In the genomic region with DNA sequence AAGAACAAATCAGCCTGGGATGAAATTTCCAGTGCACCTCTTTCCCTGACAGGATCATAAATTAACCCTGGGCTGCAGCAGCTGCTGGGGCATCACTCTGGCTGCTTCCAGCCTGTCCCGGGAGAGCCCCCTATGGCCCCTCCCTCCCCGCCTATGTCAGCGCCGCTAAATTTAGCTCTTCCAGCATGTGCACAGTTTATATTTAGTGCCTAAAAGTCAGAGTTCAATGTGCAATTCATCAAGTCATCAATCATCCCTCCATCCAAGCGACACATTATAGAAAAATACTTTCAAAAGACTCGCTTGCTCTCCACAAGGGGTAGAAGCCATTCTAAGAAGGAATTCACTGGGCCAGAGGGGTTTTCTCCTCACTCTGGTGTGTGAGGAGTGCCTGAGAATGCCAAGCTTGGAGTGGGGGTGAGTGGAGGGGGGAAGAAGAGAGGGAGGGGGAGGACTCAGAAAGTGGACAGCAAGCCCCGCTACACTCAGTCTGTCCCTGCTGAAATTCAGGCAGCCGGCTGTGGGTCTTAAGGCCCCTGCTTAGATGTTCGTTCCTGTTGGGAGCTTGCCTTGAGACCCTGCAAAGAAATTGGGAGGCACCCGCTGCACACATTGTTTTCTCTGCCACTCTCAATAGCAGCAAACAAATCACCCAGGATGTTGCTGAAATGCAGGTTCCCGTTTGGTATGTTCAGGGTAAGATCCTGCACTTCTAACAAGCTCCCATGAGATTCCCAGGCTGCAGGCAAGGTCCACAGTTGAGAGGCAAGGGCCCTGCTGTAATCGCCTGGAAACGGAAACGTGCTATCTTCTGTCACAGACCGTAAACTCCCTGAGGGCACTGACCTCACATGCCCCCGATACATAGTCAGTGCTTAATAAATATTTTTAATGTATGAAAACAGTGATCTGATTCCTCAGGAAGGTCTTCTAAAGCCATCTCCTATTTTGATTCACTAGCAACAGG, we compare ENCODE assay signal across 11 cellular contexts. TPM values are rescaled to one million over a fixed set of nuclear protein-coding genes. Genes with fewer than 3 reads are reported as not detected.
A peak's percentile ranks its signal among the peaks of the same experiment; 100 is the strongest.
DNase-seq lines count a peak whose midpoint lies in the region; ATAC-seq and TF ChIP-seq lines count a peak whose summit lies in the region.
"Had no signal": no experiment of that assay in that cellular context is flagged by ENCODE, and none has a peak within 500 bp of the region (broad histone marks: within the 10 kb centered on the region; RNA-seq: fewer than 3 reads in every experiment).

No MANE protein-coding gene starts in this region.

- no peak for TF ChIP-seq POLR2A in body of pancreas (IDR thresholded peaks at IDR 0.05)

- 54 to 62% methylated on average over 16 of the region's 16 CpGs for WGBS in body of pancreas, 2 donors

- H3K4me3 ChIP-seq in SJCRH30 (peak overlapping the region; percentile 44), cardiac muscle cell (no peak overlapping the region), body of pancreas (no peak overlapping the region)

- H3K27ac ChIP-seq in SJCRH30: peak overlapping the region; percentile 11; the same call in 1 of the 2 replicates
- peak overlapping the region; percentile 93 for H3K27ac ChIP-seq in cardiac muscle cell
- no peak overlapping the region for H3K27ac ChIP-seq in body of pancreas

- no peaks in the 10 kb centered on the region for H3K36me3 ChIP-seq in SJCRH30
- H3K36me3 ChIP-seq in cardiac muscle cell: no peaks in the 10 kb centered on the region
- H3K36me3 ChIP-seq in body of pancreas (replicated peaks in 1 of 2; ENCODE audit: insufficient read depth in 1 of 2, low read depth in 2 of 2): no peaks in the 10 kb centered on the region

- H3K27me3 Mint-ChIP-seq in progenitor cell of endocrine pancreas: peaks cover 4% of the 10 kb centered on the region

- H3K9me3 Mint-ChIP-seq in progenitor cell of endocrine pancreas (ENCODE audit: low read depth): no peaks in the 10 kb centered on the region

- DNase-seq in GM03348 (ENCODE audit: low spot score): peak; percentile 46
- peak; percentile 62 to 72 for DNase-seq in SJCRH30
- DNase-seq in cardiac muscle cell (ENCODE audit: low read depth in 1 of 2, low spot score in 1 of 2): peak in 1 of 2 donors; percentile 92
- no peak for DNase-seq in progenitor cell of endocrine pancreas (ENCODE audit: low spot score, unreplicated experiment)
- no peak for DNase-seq in NCI-H1048 (lab: John Stamatoyannopoulos, UW)
- DNase-seq in NCI-H226: no peak
- no peak for DNase-seq in body of pancreas
- DNase-seq: activated CD8-positive, alpha-beta memory T cell treated with anti-CD3 and anti-CD28 coated beads for 24 hours; islet precursor cell; NCI-H2081 treated with DMSO at 0.1 percent for 48 hours had no signal

- H3K4me3 Mint-ChIP-seq in progenitor cell of endocrine pancreas (ENCODE audit: low read depth): no peak overlapping the region

- ATAC-seq in GM21367 (IDR thresholded peaks at IDR 0.05; ENCODE audit: unreplicated experiment) (no peak), body of pancreas (no peak)

- H3K9me3 ChIP-seq in SJCRH30 (replicated peaks): no peaks in the 10 kb centered on the region
- no peaks in the 10 kb centered on the region for H3K9me3 ChIP-seq in cardiac muscle cell (ENCODE audit: low read depth)
- no peaks in the 10 kb centered on the region for H3K9me3 ChIP-seq in body of pancreas

- H3K36me3 Mint-ChIP-seq in progenitor cell of endocrine pancreas (ENCODE audit: insufficient read depth): no peaks in the 10 kb centered on the region

- H3K27me3 ChIP-seq in SJCRH30 (no peaks in the 10 kb centered on the region), cardiac muscle cell (no peaks in the 10 kb centered on the region), body of pancreas (no peaks in the 10 kb centered on the region)

- intact Hi-C loops in body of pancreas (cut with DNase I): no loop called here

- peaks cover 2% of the 10 kb centered on the region for H3K4me1 Mint-ChIP-seq in progenitor cell of endocrine pancreas (ENCODE audit: low read depth)

- H3K4me1 ChIP-seq in SJCRH30 (peaks cover 8% of the 10 kb centered on the region), cardiac muscle cell (ENCODE audit: low read depth) (peaks cover 48% of the 10 kb centered on the region), body of pancreas (no peaks in the 10 kb centered on the region)

- H3K27ac Mint-ChIP-seq in progenitor cell of endocrine pancreas: peak overlapping the region; percentile 1

- TF ChIP-seq CTCF in cardiac muscle cell (IDR thresholded peaks at IDR 0.05; ENCODE audit: low read depth, low read length) (no peak), progenitor cell of endocrine pancreas (IDR thresholded peaks at IDR 0.05; ENCODE audit: unreplicated experiment) (no peak), body of pancreas (IDR thresholded peaks at IDR 0.05) (no peak)

RNA-seq across cellular contexts. Expression of gene XCL1, which starts 37.6 kb away (rescaled TPM):
- 0.06 and 0.33 TPM in 2 replicates for total RNA-seq in SJCRH30 (2014; rRNA removed; shearing (Covaris generic))
- 0.53 and 0.54 TPM in 2 replicates for total RNA-seq in cardiac muscle cell
- polyA plus RNA-seq in cardiac muscle cell: 1.6 and 2.0 TPM in 2 replicates
- total RNA-seq in progenitor cell of endocrine pancreas: 0.44 and 0.91 TPM in 2 replicates
- not detected for total RNA-seq in body of pancreas

Comparison
In these comparisons a context has a peak if more than half of its experiments do, and no peak if none do; other contexts are left out.
1. DNase-seq: peak in GM03348 (single experiment) and SJCRH30 (2 of 2); none in progenitor cell of endocrine pancreas (single experiment), NCI-H1048 (single experiment), NCI-H226 (single experiment) and body of pancreas (0 of 4).
2. H3K27ac ChIP-seq: peak in SJCRH30 (single experiment) and cardiac muscle cell (single experiment); none in body of pancreas (0 of 4).